24 cellular contexts compared by ENCODE assay signal in the genomic region with DNA sequence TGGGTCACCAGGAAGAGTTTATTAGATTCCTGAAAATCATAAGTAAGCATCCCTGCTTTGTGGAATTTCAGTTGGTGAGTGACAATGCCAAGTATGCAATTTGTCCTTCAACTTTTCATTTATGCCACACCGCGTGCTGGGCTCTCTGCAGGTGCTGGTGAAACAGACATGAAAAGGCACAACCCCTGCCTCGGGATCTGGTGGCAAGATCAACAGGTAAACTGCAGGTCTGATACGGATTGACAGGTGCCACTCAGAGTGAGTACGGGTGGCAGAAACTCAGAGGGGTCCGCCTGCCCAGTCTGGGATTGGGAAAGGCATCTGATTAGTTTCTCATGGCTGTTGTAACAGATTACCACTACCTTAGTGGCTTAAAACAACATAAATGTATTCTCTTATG. TPM values are rescaled to one million over a fixed set of nuclear protein-coding genes. Genes with fewer than 3 reads are reported as not detected.
DNase-seq lines count a peak whose midpoint lies in the region; ATAC-seq and TF ChIP-seq lines count a peak whose summit lies in the region.
"Had no signal": no experiment of that assay in that cellular context is flagged by ENCODE, and none has a peak within 500 bp of the region (broad histone marks: within the 10 kb centered on the region; RNA-seq: fewer than 3 reads in every experiment).

No MANE protein-coding gene starts in this region.

- no peak overlapping the region for H4K91ac ChIP-seq in neuronal stem cell (ENCODE audit: low read depth, low read length, poor library complexity)

- peaks cover 16% of the 10 kb centered on the region for H3K9me3 Mint-ChIP-seq in endodermal cell
- H3K9me3 Mint-ChIP-seq in natural killer cell treated with Interleukin-12 subunit alpha and Interleukin-12 subunit beta and Interleukin-15 and Interleukin-18, amount 100 ng/mL, for 72 hours, result peaks cover 5% of the 10 kb centered on the region

- H3K27me3 ChIP-seq in endodermal cell (ENCODE audit: control insufficient read depth, insufficient read depth, low read length, poor library complexity, severe bottlenecking), result peaks cover 4% of the 10 kb centered on the region
- H3K27me3 ChIP-seq in neuronal stem cell (ENCODE audit: control insufficient read depth in 3 of 3, insufficient read depth in 3 of 3, low read depth in 1 of 3, low read length in 3 of 3), result peaks cover 0 to 19% (median 0%) of the 10 kb centered on the region in 3 experiments
- H3K27me3 ChIP-seq: BLaER1 had no signal

- TF ChIP-seq CTCF in endodermal cell (conservative IDR thresholded peaks at IDR 0.05), result no peak

- H3K4ac ChIP-seq in neuronal stem cell (ENCODE audit: low read length), result no peak overlapping the region

- H3K9me3 ChIP-seq in endodermal cell (ENCODE audit: control insufficient read depth, low read length) (peaks cover 9% of the 10 kb centered on the region), neuronal stem cell (replicated peaks in 1 of 2; ENCODE audit: control insufficient read depth in 2 of 2, insufficient read depth in 1 of 2, low read depth in 1 of 2, low read length in 2 of 2) (peaks cover 0 to 9% of the 10 kb centered on the region in 2 donors)
- H3K9me3 ChIP-seq: BE2C had no signal

- no peak overlapping the region for H3K23ac ChIP-seq in neuronal stem cell (ENCODE audit: low read depth, low read length, poor library complexity)

- no peaks in the 10 kb centered on the region for H3K79me1 ChIP-seq in neuronal stem cell (ENCODE audit: low read depth, low read length)

- CTCF ChIA-PET in HEK293T (lab: Yijun Ruan, JAX), result interaction anchor here (0.5 kb wide), 1 partner anchor 35 kb away, joined by 3 read pairs; no protein-coding TSS in a partner anchor

- no peak overlapping the region for H3K18ac ChIP-seq in neuronal stem cell (ENCODE audit: low read length)

- H2BK5ac ChIP-seq in neuronal stem cell (ENCODE audit: low read length), result no peak overlapping the region

- no peak overlapping the region for H2AFZ ChIP-seq in neuronal stem cell (ENCODE audit: low read length)

- no peak overlapping the region for H3K4me3 Mint-ChIP-seq in endodermal cell
- no peak overlapping the region for H3K4me3 Mint-ChIP-seq in natural killer cell treated with Interleukin-12 subunit alpha and Interleukin-12 subunit beta and Interleukin-15 and Interleukin-18, amount 100 ng/mL, for 72 hours
- H3K4me3 Mint-ChIP-seq: CD14-positive monocyte; CD4-positive, alpha-beta memory T cell; CD8-positive, alpha-beta memory T cell had no signal

- intact Hi-C loops in head of caudate nucleus (cut with DNase I), result no loop called here

- H3K27me3 Mint-ChIP-seq in endodermal cell (ENCODE audit: insufficient read depth), result peaks cover 4% of the 10 kb centered on the region
- H3K27me3 Mint-ChIP-seq in natural killer cell treated with Interleukin-12 subunit alpha and Interleukin-12 subunit beta and Interleukin-15 and Interleukin-18, amount 100 ng/mL, for 72 hours, result peaks cover 7 to 16% of the 10 kb centered on the region in 2 donors

- WGBS in endodermal cell (ENCODE audit: insufficient coverage in 1 of 2, insufficient read length in 1 of 2), 2 experiments, result 85 to 88% methylated on average over 5 to 6 of the region's 6 CpGs
- no CpG with 5 or more reads among the region's 6 CpGs for WGBS in neuronal stem cell (ENCODE audit: extremely low coverage in 2 of 2, insufficient read length in 2 of 2, insufficient replicate concordance in 1 of 2), 2 donors

- no peak overlapping the region for H2BK120ac ChIP-seq in neuronal stem cell (ENCODE audit: low read depth, low read length)

- H3K4me2 ChIP-seq in neuronal stem cell (ENCODE audit: insufficient read depth, low read length, poor library complexity, severe bottlenecking), result no peak overlapping the region
- H3K4me2 ChIP-seq: BLaER1 had no signal

- peak overlapping the region; percentile 43 for H2AK5ac ChIP-seq in neuronal stem cell (ENCODE audit: low read depth, low read length)

- H3K4me3 ChIP-seq in endodermal cell (ENCODE audit: low read length) (no peak overlapping the region), neuronal stem cell (ENCODE audit: low read length in 2 of 2) (no peak overlapping the region)
- H3K4me3 ChIP-seq: BLaER1, GM12878 had no signal

- no peak for DNase-seq in HEK293T (ENCODE audit: extremely low spot score)
- DNase-seq in endodermal cell, result peak; percentile 30
- DNase-seq in neuronal stem cell (ENCODE audit: low spot score), result no peak
- DNase-seq in stimulated activated CD4-positive, alpha-beta T cell treated with anti-CD3 and anti-CD28 coated beads, Interleukin-2, amount 100 ng/mL, for 24 hours, result no peak
- DNase-seq in head of caudate nucleus, result no peak
- no peak for DNase-seq in natural killer cell treated with Interleukin-12 subunit alpha and Interleukin-12 subunit beta and Interleukin-15 and Interleukin-18, amount 100 ng/mL, for 72 hours (ENCODE audit: low spot score)
- DNase-seq: 8988T; ACHN; BE2C; C1 segment of cervical spinal cord; CD4-positive, alpha-beta memory T cell; CD4-positive, CD25-positive, alpha-beta regulatory T cell; CD8-positive, alpha-beta memory T cell; COR-L47; DMS 273 treated with DMSO at 0.1 percent for 48 hours; DMS153; DMS53; DMS79; DND-41; EL; GDM1 had no signal

- H3K27ac ChIP-seq in endodermal cell (ENCODE audit: low read depth, low read length), result no peak overlapping the region
- H3K27ac ChIP-seq in neuronal stem cell (replicated peaks; ENCODE audit: low read length), result no peak overlapping the region
- H3K27ac ChIP-seq: BLaER1 had no signal

- H3K4me1 Mint-ChIP-seq in endodermal cell, result peaks cover 2% of the 10 kb centered on the region
- H3K4me1 Mint-ChIP-seq in natural killer cell treated with Interleukin-12 subunit alpha and Interleukin-12 subunit beta and Interleukin-15 and Interleukin-18, amount 100 ng/mL, for 72 hours (ENCODE audit: low read depth in 2 of 2), result peaks cover 5 to 10% of the 10 kb centered on the region in 2 donors

- no peak overlapping the region for H2BK15ac ChIP-seq in neuronal stem cell (ENCODE audit: low read length)

- no peaks in the 10 kb centered on the region for H3K36me3 Mint-ChIP-seq in endodermal cell (ENCODE audit: low read depth)
- H3K36me3 Mint-ChIP-seq in natural killer cell treated with Interleukin-12 subunit alpha and Interleukin-12 subunit beta and Interleukin-15 and Interleukin-18, amount 100 ng/mL, for 72 hours, result peaks cover 4% of the 10 kb centered on the region
- H3K36me3 Mint-ChIP-seq: CD14-positive monocyte; CD4-positive, CD25-positive, alpha-beta regulatory T cell had no signal

- H4K8ac ChIP-seq in neuronal stem cell (ENCODE audit: low read depth, low read length), result no peak overlapping the region

- no peak overlapping the region for H3K27ac Mint-ChIP-seq in endodermal cell
- H3K27ac Mint-ChIP-seq in natural killer cell treated with Interleukin-12 subunit alpha and Interleukin-12 subunit beta and Interleukin-15 and Interleukin-18, amount 100 ng/mL, for 72 hours, result no peak overlapping the region
- H3K27ac Mint-ChIP-seq: CD14-positive monocyte; CD4-positive, alpha-beta memory T cell; CD4-positive, CD25-positive, alpha-beta regulatory T cell had no signal

- H2BK12ac ChIP-seq in neuronal stem cell (ENCODE audit: low read length), result no peak overlapping the region

- no peaks in the 10 kb centered on the region for H3K36me3 ChIP-seq in endodermal cell (ENCODE audit: control insufficient read depth, insufficient read depth, low read length)
- H3K36me3 ChIP-seq in neuronal stem cell (replicated peaks in 1 of 2; ENCODE audit: control insufficient read depth in 2 of 2, insufficient read depth in 2 of 2, low read length in 2 of 2), result peaks cover 0 to 2% of the 10 kb centered on the region in 2 donors
- H3K36me3 ChIP-seq: BE2C had no signal

- H3K9ac ChIP-seq in endodermal cell (ENCODE audit: extremely low read depth, low read length, poor library complexity, severe bottlenecking) (no peak overlapping the region), neuronal stem cell (ENCODE audit: low read depth, low read length, poor library complexity) (no peak overlapping the region)
- H3K9ac ChIP-seq: BLaER1 had no signal

- H3K4me1 ChIP-seq in endodermal cell (ENCODE audit: control insufficient read depth, insufficient read depth, low read length) (no peaks in the 10 kb centered on the region), neuronal stem cell (ENCODE audit: control insufficient read depth in 2 of 2, insufficient read depth in 1 of 2, low read depth in 1 of 2, low read length in 2 of 2) (peaks cover 2 to 18% of the 10 kb centered on the region in 2 donors)
- H3K4me1 ChIP-seq: BE2C had no signal

- H3K14ac ChIP-seq in neuronal stem cell (ENCODE audit: low read length), result no peak overlapping the region

- no peak for ATAC-seq in natural killer cell treated with Interleukin-12 subunit alpha and Interleukin-12 subunit beta and Interleukin-15 and Interleukin-18, amount 100 ng/mL, for 72 hours
- ATAC-seq: GM12878 had no signal

- POLR2A ChIA-PET in HEK293T (lab: Yijun Ruan, JAX), result no interaction called here

TF ChIP-seq in HEK293T, 16 proteins besides CTCF, POLR2A, EP300 and RAD21:
- TF ChIP-seq, protein P1, sequence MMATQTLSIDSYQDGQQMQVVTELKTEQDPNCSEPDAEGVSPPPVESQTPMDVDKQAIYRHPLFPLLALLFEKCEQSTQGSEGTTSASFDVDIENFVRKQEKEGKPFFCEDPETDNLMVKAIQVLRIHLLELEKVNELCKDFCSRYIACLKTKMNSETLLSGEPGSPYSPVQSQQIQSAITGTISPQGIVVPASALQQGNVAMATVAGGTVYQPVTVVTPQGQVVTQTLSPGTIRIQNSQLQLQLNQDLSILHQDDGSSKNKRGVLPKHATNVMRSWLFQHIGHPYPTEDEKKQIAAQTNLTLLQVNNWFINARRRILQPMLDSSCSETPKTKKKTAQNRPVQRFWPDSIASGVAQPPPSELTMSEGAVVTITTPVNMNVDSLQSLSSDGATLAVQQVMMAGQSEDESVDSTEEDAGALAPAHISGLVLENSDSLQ (IDR thresholded peaks at IDR 0.05), result peak; percentile 63; the same call in 1 of the 2 replicates
- TF ChIP-seq L3MBTL2 (conservative IDR thresholded peaks at IDR 0.05) (no peak), TARDBP (IDR thresholded peaks at IDR 0.05) (no peak), CTBP1 (IDR thresholded peaks at IDR 0.05; ENCODE audit: borderline replicate concordance) (no peak), BHLHE40 (IDR thresholded peaks at IDR 0.05; ENCODE audit: borderline replicate concordance) (no peak), HDGF (IDR thresholded peaks at IDR 0.05; ENCODE audit: borderline replicate concordance) (no peak), FOXA1 (IDR thresholded peaks at IDR 0.05) (no peak), ARNT (IDR thresholded peaks at IDR 0.05) (no peak)
TF ChIP-seq in HEK293T: peak in this region for 1.

RNA-seq across cellular contexts. Expression of a gene that starts 40.5 kb away (rescaled TPM):
- total RNA-seq in endodermal cell, result 10 to 100 TPM; 79.3 to 92.9 TPM
- 144 TPM for polyA plus RNA-seq in endodermal cell (2013, experiment 1 of 2)
- polyA plus RNA-seq in endodermal cell (2013, experiment 2 of 2), result 121 TPM
- 171 TPM for polyA plus RNA-seq in neuronal stem cell (2013, experiment 1 of 2)
- 171 TPM for polyA plus RNA-seq in neuronal stem cell (2013, experiment 2 of 2)
- total RNA-seq in natural killer cell treated with Interleukin-12 subunit alpha and Interleukin-12 subunit beta and Interleukin-15 and Interleukin-18, amount 100 ng/mL, for 72 hours, result 10 to 100 TPM; 16.3 to 24.4 TPM
